8 cellular contexts compared by ENCODE assay signal in the genomic region with DNA sequence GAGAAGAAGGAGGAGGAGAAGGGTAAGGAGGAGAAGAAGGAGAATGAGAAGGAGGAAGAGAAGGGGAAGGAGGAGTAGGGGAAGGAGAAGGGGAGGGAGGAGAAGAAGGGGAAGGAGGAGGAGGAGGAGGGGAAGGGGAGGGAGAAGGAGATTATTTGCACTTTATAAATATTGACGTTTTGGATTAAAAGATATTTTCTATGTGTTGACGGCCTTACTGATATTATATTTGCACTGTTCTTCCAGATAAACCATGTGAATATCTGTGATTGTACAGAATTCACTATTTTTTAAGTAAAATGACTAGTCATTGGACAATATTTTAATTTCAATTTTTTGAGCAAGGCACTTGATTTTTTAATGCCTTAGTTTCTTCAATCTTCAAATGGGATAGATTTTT.
"Had no signal": no experiment of that assay in that cellular context is flagged by ENCODE, and none has a peak within 500 bp of the region (broad histone marks: within the 10 kb centered on the region; RNA-seq: fewer than 3 reads in every experiment).

No MANE protein-coding gene starts in this region.

- DNase-seq: GDM1, GF-D8 had no signal

- ATAC-seq: GM12878 had no signal

- H3K4me3 ChIP-seq: GM12878 had no signal

- FAIRE-seq: G401.6, GM12878, GM12891, GM12892, GM18507, GM19239 had no signal
